Comparison of ENCODE assay signal across 11 cellular contexts in the genomic region with DNA sequence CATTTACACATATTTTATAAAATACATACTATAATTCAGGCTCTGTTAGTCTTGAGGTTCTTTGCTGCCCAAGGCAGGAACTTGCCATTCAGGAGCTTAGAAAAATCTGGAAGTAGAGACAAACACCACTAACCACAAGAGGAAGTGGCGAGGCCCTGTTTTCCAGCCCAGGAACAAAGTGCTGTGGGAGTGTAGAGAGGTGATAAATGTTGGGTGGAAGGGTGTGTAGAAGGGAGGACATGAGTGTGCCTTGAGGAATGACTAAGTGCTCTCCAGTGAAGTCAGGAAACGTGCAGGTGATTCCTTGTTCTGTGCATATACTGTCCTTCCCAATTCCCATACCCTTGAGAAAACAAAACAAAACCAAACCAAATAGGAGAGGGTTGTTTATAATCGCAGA.
A peak's percentile ranks its signal among the peaks of the same experiment; 100 is the strongest.
DNase-seq lines count a peak whose midpoint lies in the region; ATAC-seq and TF ChIP-seq lines count a peak whose summit lies in the region.
"Had no signal": no experiment of that assay in that cellular context is flagged by ENCODE, and none has a peak within 500 bp of the region (broad histone marks: within the 10 kb centered on the region; RNA-seq: fewer than 3 reads in every experiment).

No MANE protein-coding gene starts in this region.

- H3K9me3 ChIP-seq in body of pancreas (peaks cover 0 to 8% (median 0%) of the 10 kb centered on the region in 3 donors), lung (ENCODE audit: control insufficient read depth in 2 of 2, insufficient read depth in 1 of 2, low read length in 1 of 2) (peaks cover 6 to 11% of the 10 kb centered on the region in 2 donors)

- peaks cover 11% of the 10 kb centered on the region for H3K36me3 Mint-ChIP-seq in activated CD4-positive, alpha-beta memory T cell treated with anti-CD3 and anti-CD28 coated beads, Interleukin-2, amount 10 ng/mL, durations not matched to agents 7 days and 5 days (ENCODE audit: low read depth)

- H3K4me3 Mint-ChIP-seq in activated CD4-positive, alpha-beta memory T cell treated with anti-CD3 and anti-CD28 coated beads, Interleukin-2, amount 10 ng/mL, durations not matched to agents 7 days and 5 days, result no peak overlapping the region
- H3K4me3 Mint-ChIP-seq: stimulated activated memory B cell treated with anti-CD40 and anti-IgM and Interleukin-4, amounts not matched to agents 10 μg/mL and 1 μg/mL and 100 μg/mL, for 72 hours had no signal

- peaks cover 6% of the 10 kb centered on the region for H3K4me1 Mint-ChIP-seq in activated CD4-positive, alpha-beta memory T cell treated with anti-CD3 and anti-CD28 coated beads, Interleukin-2, amount 10 ng/mL, durations not matched to agents 7 days and 5 days

- peaks cover 32% of the 10 kb centered on the region for H3K9me3 Mint-ChIP-seq in activated CD4-positive, alpha-beta memory T cell treated with anti-CD3 and anti-CD28 coated beads, Interleukin-2, amount 10 ng/mL, durations not matched to agents 7 days and 5 days

- H3K4me1 ChIP-seq in body of pancreas (peaks cover 24% of the 10 kb centered on the region), lung (ENCODE audit: control insufficient read depth in 2 of 2, insufficient read depth in 2 of 2, low read length in 2 of 2) (peaks cover 1 to 8% of the 10 kb centered on the region in 2 donors)

- intact Hi-C loops in body of pancreas (cut with DNase I), result no loop called here

- H3K4me3 ChIP-seq in body of pancreas (no peak overlapping the region), lung (no peak overlapping the region)

- TF ChIP-seq CTCF in body of pancreas (IDR thresholded peaks at IDR 0.05), result no peak
- no peak for TF ChIP-seq CTCF in lung (IDR thresholded peaks at IDR 0.05; ENCODE audit: control extremely low read depth, extremely low read depth)

- H3K27ac ChIP-seq in body of pancreas, result peak overlapping the region; percentile 60 to 71 (median 66)
- peak overlapping the region in 1 of 2 donors; percentile 88 for H3K27ac ChIP-seq in lung (ENCODE audit: low read depth in 1 of 2, low read length in 1 of 2)

- H3K27me3 Mint-ChIP-seq in activated CD4-positive, alpha-beta memory T cell treated with anti-CD3 and anti-CD28 coated beads, Interleukin-2, amount 10 ng/mL, durations not matched to agents 7 days and 5 days, result peaks cover 21% of the 10 kb centered on the region

- TF ChIP-seq POLR2A in body of pancreas (IDR thresholded peaks at IDR 0.05), result no peak

- CTCF ChIA-PET in activated CD4-positive, alpha-beta memory T cell treated with anti-CD3 and anti-CD28 coated beads, Interleukin-2, amount 10 ng/mL, durations not matched to agents 7 days and 5 days (lab: Charles Lee), result interaction anchor here (0.6 kb wide), 1 partner anchor 105 kb away, joined by 3 read pairs; no protein-coding TSS in a partner anchor

- no peaks in the 10 kb centered on the region for H3K27me3 ChIP-seq in body of pancreas
- H3K27me3 ChIP-seq in lung (ENCODE audit: control insufficient read depth, insufficient read depth), result no peaks in the 10 kb centered on the region

- WGBS in body of pancreas, 2 donors, result 57 to 66% methylated on average over 3 of the region's 3 CpGs
- WGBS in lung, 2 donors, result 16 to 33% methylated on average over 3 of the region's 3 CpGs

- H3K36me3 ChIP-seq in body of pancreas (replicated peaks in 1 of 2; ENCODE audit: insufficient read depth in 1 of 2, low read depth in 2 of 2) (no peaks in the 10 kb centered on the region), lung (ENCODE audit: control insufficient read depth in 2 of 2, insufficient read depth in 2 of 2, low read length in 2 of 2) (no peaks in the 10 kb centered on the region)

- no peak overlapping the region for H3K27ac Mint-ChIP-seq in activated CD4-positive, alpha-beta memory T cell treated with anti-CD3 and anti-CD28 coated beads, Interleukin-2, amount 10 ng/mL, durations not matched to agents 7 days and 5 days
- H3K27ac Mint-ChIP-seq: stimulated activated memory B cell treated with anti-CD40 and anti-IgM and Interleukin-4, amounts not matched to agents 10 μg/mL and 1 μg/mL and 100 μg/mL, for 72 hours had no signal

- DNase-seq in A172 (ENCODE audit: low spot score) (peak; percentile 80), Kasumi-1 (lab: John Stamatoyannopoulos, UW) (peak; percentile 83 to 84), body of pancreas (peak in 1 of 4 donors; percentile 16), lung (ENCODE audit: low spot score) (peak; percentile 33)
- no peak for DNase-seq in activated CD4-positive, alpha-beta memory T cell treated with anti-CD3 and anti-CD28 coated beads, Interleukin-2, amount 10 ng/mL, durations not matched to agents 7 days and 5 days
- no peak for DNase-seq in activated naive CD4-positive, alpha-beta T cell treated with anti-CD3 and anti-CD28 coated beads, Interleukin-2, amount 50 U/mL, for 16 hours
- no peak for DNase-seq in stimulated activated CD4-positive, alpha-beta T cell treated with anti-CD3 and anti-CD28 coated beads, Interleukin-4, amount 100 ng/mL, for 24 hours
- DNase-seq: effector CD4-positive, alpha-beta T cell; NCI-H526 treated with DMSO at 0.1 percent for 48 hours had no signal

- POLR2A ChIA-PET in activated CD4-positive, alpha-beta memory T cell treated with anti-CD3 and anti-CD28 coated beads, Interleukin-2, amount 10 ng/mL, durations not matched to agents 7 days and 5 days (lab: Charles Lee), result no interaction called here

- ATAC-seq in body of pancreas, result peak; percentile 15
- ATAC-seq in lung (ENCODE audit: insufficient read depth, low FRiP score), result peak; percentile 62
- no peak for ATAC-seq in GM19023 (IDR thresholded peaks at IDR 0.05; ENCODE audit: unreplicated experiment)
- ATAC-seq: stimulated activated memory B cell treated with anti-CD40 and anti-IgM and Interleukin-4, amounts not matched to agents 10 μg/mL and 1 μg/mL and 100 μg/mL, for 72 hours had no signal

Comparison
In these comparisons a context has a peak if more than half of its experiments do, and no peak if none do; other contexts are left out.
1. DNase-seq: peak in A172 (single experiment), Kasumi-1 (2 of 2) and lung (single experiment); none in activated CD4-positive, alpha-beta memory T cell treated with anti-CD3 and anti-CD28 coated beads, Interleukin-2, amount 10 ng/mL, durations not matched to agents 7 days and 5 days (single experiment), activated naive CD4-positive, alpha-beta T cell treated with anti-CD3 and anti-CD28 coated beads, Interleukin-2, amount 50 U/mL, for 16 hours (single experiment) and stimulated activated CD4-positive, alpha-beta T cell treated with anti-CD3 and anti-CD28 coated beads, Interleukin-4, amount 100 ng/mL, for 24 hours (single experiment).